7 cellular contexts compared by ENCODE assay signal in genomic region chr15:34708422-34708821, GRCh38. TPM values are rescaled to one million over a fixed set of nuclear protein-coding genes. Genes with fewer than 3 reads are reported as not detected.
DNase-seq lines count a peak whose midpoint lies in the region; ATAC-seq and TF ChIP-seq lines count a peak whose summit lies in the region.

No MANE protein-coding gene starts in this region.

- H3K36me3 Mint-ChIP-seq in activated naive CD8-positive, alpha-beta T cell treated with anti-CD3 and anti-CD28 coated beads for 36 hours = no peaks in the 10 kb centered on the region

- dilution Hi-C loops in mammary epithelial cell (cut with HindIII; ENCODE audit: low sequenced_read_pairs) = no loop called here

- in situ Hi-C loops in GM23248 (cut with MboI) (loop anchor here (10.0 kb wide), 1 partner anchor 206 kb away; no protein-coding TSS in a partner anchor), mammary epithelial cell (cut with MboI; ENCODE audit: low sequenced_read_pairs in 2 of 2) (loop anchor here in 1 of 2 donors (10.0 kb wide), 1 partner anchor 216 kb away; no protein-coding TSS in a partner anchor)

- ATAC-seq in left lobe of liver = peak; percentile 95

- peak overlapping the region; percentile 58 for H3K9ac ChIP-seq in GM23248
- no peak overlapping the region for H3K9ac ChIP-seq in mammary epithelial cell (ENCODE audit: insufficient read depth, low read length)

- H3F3A ChIP-seq in GM23248 (ENCODE audit: insufficient read depth) = peaks cover 22% of the 10 kb centered on the region

- intact Hi-C loops in mammary epithelial cell (cut with micrococcal nuclease) = loop anchor here (1.0 to 5.0 kb wide), 2 partner anchors 86 to 212 kb away; no protein-coding TSS in a partner anchor

- no peak overlapping the region for H3K4me3 Mint-ChIP-seq in activated naive CD8-positive, alpha-beta T cell treated with anti-CD3 and anti-CD28 coated beads for 36 hours

- H3K9me3 Mint-ChIP-seq in activated naive CD8-positive, alpha-beta T cell treated with anti-CD3 and anti-CD28 coated beads for 36 hours = no peaks in the 10 kb centered on the region

- H3K27ac ChIP-seq in GM23248 (peak overlapping the region; percentile 75), mammary epithelial cell (ENCODE audit: insufficient read depth, low read depth, low read length) (no peak overlapping the region)

- no peaks in the 10 kb centered on the region for H3K4me1 Mint-ChIP-seq in activated naive CD8-positive, alpha-beta T cell treated with anti-CD3 and anti-CD28 coated beads for 36 hours

- H3K27ac Mint-ChIP-seq in activated naive CD8-positive, alpha-beta T cell treated with anti-CD3 and anti-CD28 coated beads for 36 hours = no peak overlapping the region

- peak overlapping the region; percentile 5 for H3K4me2 ChIP-seq in GM23248 (ENCODE audit: unreplicated experiment)
- no peak overlapping the region for H3K4me2 ChIP-seq in mammary epithelial cell (ENCODE audit: insufficient read depth, low read depth, low read length)

- H3K9me2 ChIP-seq in GM23248 (ENCODE audit: insufficient read depth) = no peaks in the 10 kb centered on the region

- no peaks in the 10 kb centered on the region for H3K9me3 ChIP-seq in GM23248 (ENCODE audit: low read depth)
- no peaks in the 10 kb centered on the region for H3K9me3 ChIP-seq in mammary epithelial cell (replicated peaks; ENCODE audit: insufficient read depth, low read length)

- no TSS peak for BruUV-seq in mammary epithelial cell (replicated peaks; lab: Mats Ljungman, UMichigan)

- CTCF ChIA-PET in mammary epithelial cell (lab: Charles Lee; ENCODE audit: low non-redundant PET) = interaction anchor here (0.5 to 1.0 kb wide), 7 partner anchors 15 to 212 kb away, joined by 3 to 11 read pairs (median 4); no protein-coding TSS in a partner anchor

- DNase-seq in GM23248 (peak; percentile 79), NCI-H524 treated with DMSO at 0.1 percent for 48 hours (lab: John Stamatoyannopoulos, UW) (peak; percentile 51), mammary epithelial cell (peak; percentile 42), left lobe of liver (ENCODE audit: low spot score) (no peak), CD1c-positive myeloid dendritic cell (ENCODE audit: extremely low spot score) (no peak), COLO668 (lab: John Stamatoyannopoulos, UW; ENCODE audit: unreplicated experiment) (no peak)
- no peak for DNase-seq in activated naive CD8-positive, alpha-beta T cell treated with anti-CD3 and anti-CD28 coated beads for 36 hours

- peaks cover 25% of the 10 kb centered on the region for H3K27me3 Mint-ChIP-seq in activated naive CD8-positive, alpha-beta T cell treated with anti-CD3 and anti-CD28 coated beads for 36 hours

- 47 to 48% methylated on average over 5 of the region's 5 CpGs for WGBS in GM23248 (ENCODE audit: low coverage in 1 of 2, low lambda C conversion rate in 2 of 2, missing lambda C conversion rate in 2 of 2), 2 experiments
- WGBS in mammary epithelial cell (ENCODE audit: low coverage, missing lambda C conversion rate) = 60% methylated on average over 5 of the region's 5 CpGs

- no peaks in the 10 kb centered on the region for H4K20me1 ChIP-seq in GM23248 (ENCODE audit: insufficient read depth)
- no peaks in the 10 kb centered on the region for H4K20me1 ChIP-seq in mammary epithelial cell (ENCODE audit: insufficient read depth, low read length)

- no peak overlapping the region for H2AFZ ChIP-seq in GM23248
- H2AFZ ChIP-seq in mammary epithelial cell (ENCODE audit: low read depth, low read length) = no peak overlapping the region

- H3K4me1 ChIP-seq in GM23248 (ENCODE audit: insufficient read depth) (peaks cover 26% of the 10 kb centered on the region), mammary epithelial cell (ENCODE audit: insufficient read depth, low read length) (no peaks in the 10 kb centered on the region)

- H3K79me2 ChIP-seq in GM23248 (ENCODE audit: insufficient read depth) (no peaks in the 10 kb centered on the region), mammary epithelial cell (ENCODE audit: insufficient read depth, low read length) (no peaks in the 10 kb centered on the region)

- TF ChIP-seq CTCF in mammary epithelial cell (conservative IDR thresholded peaks at IDR 0.05 in 1 of 2, IDR thresholded peaks at IDR 0.05 in 1 of 2; ENCODE audit: extremely low read depth in 1 of 2, insufficient read depth in 1 of 2, low read depth in 1 of 2, low read length in 2 of 2) = peak; percentile 94 to 95

- H3K36me3 ChIP-seq in GM23248 (ENCODE audit: low read depth) = no peaks in the 10 kb centered on the region
- no peaks in the 10 kb centered on the region for H3K36me3 ChIP-seq in mammary epithelial cell (ENCODE audit: insufficient read depth, low read length)

- no peak overlapping the region for H3K4me3 ChIP-seq in GM23248
- H3K4me3 ChIP-seq in mammary epithelial cell (replicated peaks in 1 of 3; ENCODE audit: insufficient read depth in 1 of 3, low read depth in 2 of 3, low read length in 3 of 3) = no peak overlapping the region

- no peaks in the 10 kb centered on the region for H3K27me3 ChIP-seq in GM23248 (replicated peaks; ENCODE audit: insufficient read depth)
- H3K27me3 ChIP-seq in mammary epithelial cell (ENCODE audit: insufficient read depth, low read length) = no peaks in the 10 kb centered on the region

RNA-seq across cellular contexts. Expression of gene GJD2, which starts 46.4 kb away (rescaled TPM):
- total RNA-seq in GM23248 (2014; rRNA removed; shearing (Covaris generic)) = not detected in 2 replicates
- polyA plus RNA-seq in GM23248 (2016; fragmentation: Nextera tagmentation; extraction: Ambion mirVana) (not detected in 2 replicates), mammary epithelial cell (not detected)
- total RNA-seq in mammary epithelial cell (not detected), left lobe of liver (not detected)
- polyA minus RNA-seq in mammary epithelial cell = not detected
- not detected for total RNA-seq in activated naive CD8-positive, alpha-beta T cell treated with anti-CD3 and anti-CD28 coated beads for 36 hours

Comparison
In these comparisons a context has a peak if more than half of its experiments do, and no peak if none do; other contexts are left out.
1. DNase-seq: peak in GM23248 (single experiment), NCI-H524 treated with DMSO at 0.1 percent for 48 hours (single experiment) and mammary epithelial cell (single experiment); none in left lobe of liver (single experiment), CD1c-positive myeloid dendritic cell (single experiment), COLO668 (single experiment) and activated naive CD8-positive, alpha-beta T cell treated with anti-CD3 and anti-CD28 coated beads for 36 hours (single experiment).